ENCODE assay signal across 8 cellular contexts in the genomic region with DNA sequence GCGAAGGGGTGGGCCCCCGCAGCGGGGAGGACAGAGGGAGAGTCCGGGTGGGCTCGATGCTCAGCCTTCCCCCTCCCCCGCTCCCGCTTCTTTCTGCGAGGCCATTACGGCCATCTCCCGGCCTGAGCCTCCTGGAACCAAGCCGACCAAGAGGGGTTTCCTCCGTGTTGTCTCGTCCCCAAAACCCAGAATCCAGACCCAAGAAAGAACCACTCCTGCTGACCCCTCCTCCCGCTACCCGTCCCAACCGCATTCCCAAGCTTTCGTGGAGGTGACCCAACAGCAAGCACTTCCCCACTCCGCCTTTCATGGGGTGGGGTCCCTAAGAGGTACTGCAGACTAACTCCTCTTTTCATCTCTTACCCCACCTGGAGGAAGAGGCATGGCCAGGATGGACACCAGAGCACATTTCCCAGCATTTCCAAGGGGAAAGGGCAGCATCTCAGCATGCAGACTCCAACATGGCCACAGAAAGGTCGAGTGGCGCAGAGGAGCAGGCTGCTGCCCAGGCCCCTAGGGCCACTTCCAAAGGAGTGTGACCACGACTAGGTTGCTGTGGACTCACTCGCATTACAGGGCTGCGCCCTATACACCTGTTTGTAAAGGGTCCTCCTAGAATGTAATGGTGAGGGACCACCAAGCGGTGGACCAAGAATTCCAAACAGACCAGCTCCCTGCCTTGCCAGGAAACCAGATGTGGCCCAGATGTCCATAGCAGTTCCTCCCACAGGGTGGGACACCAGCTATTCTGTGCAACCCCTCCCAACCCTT. TPM values are rescaled to one million over a fixed set of nuclear protein-coding genes. Genes with fewer than 3 reads are reported as not detected.
A peak's percentile ranks its signal among the peaks of the same experiment; 100 is the strongest.
DNase-seq lines count a peak whose midpoint lies in the region; ATAC-seq and TF ChIP-seq lines count a peak whose summit lies in the region.

No MANE protein-coding gene starts in this region.

- H3K4me1 ChIP-seq in muscle layer of duodenum (ENCODE audit: control insufficient read depth in 1 of 2, insufficient read depth in 2 of 2, low read length in 2 of 2), result peaks cover 12 to 40% of the 10 kb centered on the region in 2 donors

- ATAC-seq in GM19328 (IDR thresholded peaks at IDR 0.05; ENCODE audit: unreplicated experiment), result peak; percentile 19
- ATAC-seq in GM19452 (IDR thresholded peaks at IDR 0.05; ENCODE audit: unreplicated experiment), result no peak

- no peaks in the 10 kb centered on the region for H3K36me3 ChIP-seq in muscle layer of duodenum (ENCODE audit: control insufficient read depth in 1 of 2, insufficient read depth in 2 of 2, low read length in 2 of 2)

- H3K4me3 ChIP-seq in choroid plexus epithelial cell (ENCODE audit: low read depth, low read length) (peak overlapping the region; percentile 46), muscle layer of duodenum (ENCODE audit: low read depth in 1 of 2, low read length in 2 of 2) (peak overlapping the region; percentile 47 to 53)

- no peaks in the 10 kb centered on the region for H3K27me3 ChIP-seq in muscle layer of duodenum (ENCODE audit: low read depth, low read length)

- TF ChIP-seq CTCF in choroid plexus epithelial cell (conservative IDR thresholded peaks at IDR 0.05; ENCODE audit: low read depth, low read length), result peak; percentile 8

- H3K27ac ChIP-seq in muscle layer of duodenum (ENCODE audit: low read length), result peak overlapping the region; percentile 65

- no peaks in the 10 kb centered on the region for H3K9me3 ChIP-seq in muscle layer of duodenum (ENCODE audit: control insufficient read depth in 1 of 2, low read length in 2 of 2)

- DNase-seq in M059J (ENCODE audit: low read depth) (peak; percentile 42), choroid plexus epithelial cell (ENCODE audit: low read depth) (no peak), dedifferentiated amniotic fluid mesenchymal stem cell (ENCODE audit: extremely low spot score) (no peak), SKM-1 treated with dmso at 0.1 percent for 144 hours (lab: John Stamatoyannopoulos, UW; ENCODE audit: unreplicated experiment) (no peak), iPS-NIHi11 (ENCODE audit: low spot score) (no peak)

RNA-seq across cellular contexts. Expression of a gene that starts 53.5 kb away (rescaled TPM):
- 100 and 111 TPM in 2 replicates for total RNA-seq in M059J (2014; rRNA removed; shearing (Covaris generic))

RNA-seq across cellular contexts. Expression of a gene that starts 53.6 kb away (rescaled TPM):
- total RNA-seq in M059J (2014; rRNA removed; shearing (Covaris generic)), result 32.8 and 45.0 TPM in 2 replicates
